In the genomic region with DNA sequence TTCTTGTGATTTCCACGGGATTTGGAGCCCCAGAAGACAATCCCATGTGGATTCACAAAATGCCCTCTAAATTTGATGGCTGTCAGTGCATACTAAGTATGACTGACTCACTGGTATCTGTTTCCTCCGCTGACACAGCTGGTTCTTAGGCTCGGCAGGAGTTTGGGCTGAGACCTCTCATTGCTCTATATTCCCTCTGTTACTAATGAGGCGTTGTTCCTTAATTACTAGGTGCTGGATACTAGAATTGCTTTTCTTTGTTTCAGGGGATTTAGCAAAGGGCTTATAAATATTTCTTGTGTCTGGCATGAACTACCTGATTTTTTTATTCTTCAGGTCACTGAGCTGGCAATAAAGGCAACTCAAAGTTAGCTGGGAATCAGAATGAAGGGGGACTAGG, we compare ENCODE assay signal across 1 cellular context.
TF ChIP-seq lines count a peak whose summit lies in the region.

No MANE protein-coding gene starts in this region.

TF ChIP-seq in Ishikawa, 13 proteins besides CTCF, POLR2A, EP300 and RAD21 (continued from another document):
- TF ChIP-seq, protein P1, sequence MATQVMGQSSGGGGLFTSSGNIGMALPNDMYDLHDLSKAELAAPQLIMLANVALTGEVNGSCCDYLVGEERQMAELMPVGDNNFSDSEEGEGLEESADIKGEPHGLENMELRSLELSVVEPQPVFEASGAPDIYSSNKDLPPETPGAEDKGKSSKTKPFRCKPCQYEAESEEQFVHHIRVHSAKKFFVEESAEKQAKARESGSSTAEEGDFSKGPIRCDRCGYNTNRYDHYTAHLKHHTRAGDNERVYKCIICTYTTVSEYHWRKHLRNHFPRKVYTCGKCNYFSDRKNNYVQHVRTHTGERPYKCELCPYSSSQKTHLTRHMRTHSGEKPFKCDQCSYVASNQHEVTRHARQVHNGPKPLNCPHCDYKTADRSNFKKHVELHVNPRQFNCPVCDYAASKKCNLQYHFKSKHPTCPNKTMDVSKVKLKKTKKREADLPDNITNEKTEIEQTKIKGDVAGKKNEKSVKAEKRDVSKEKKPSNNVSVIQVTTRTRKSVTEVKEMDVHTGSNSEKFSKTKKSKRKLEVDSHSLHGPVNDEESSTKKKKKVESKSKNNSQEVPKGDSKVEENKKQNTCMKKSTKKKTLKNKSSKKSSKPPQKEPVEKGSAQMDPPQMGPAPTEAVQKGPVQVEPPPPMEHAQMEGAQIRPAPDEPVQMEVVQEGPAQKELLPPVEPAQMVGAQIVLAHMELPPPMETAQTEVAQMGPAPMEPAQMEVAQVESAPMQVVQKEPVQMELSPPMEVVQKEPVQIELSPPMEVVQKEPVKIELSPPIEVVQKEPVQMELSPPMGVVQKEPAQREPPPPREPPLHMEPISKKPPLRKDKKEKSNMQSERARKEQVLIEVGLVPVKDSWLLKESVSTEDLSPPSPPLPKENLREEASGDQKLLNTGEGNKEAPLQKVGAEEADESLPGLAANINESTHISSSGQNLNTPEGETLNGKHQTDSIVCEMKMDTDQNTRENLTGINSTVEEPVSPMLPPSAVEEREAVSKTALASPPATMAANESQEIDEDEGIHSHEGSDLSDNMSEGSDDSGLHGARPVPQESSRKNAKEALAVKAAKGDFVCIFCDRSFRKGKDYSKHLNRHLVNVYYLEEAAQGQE (IDR thresholded peaks at IDR 0.05; ENCODE audit: low read depth), result no peak
- TF ChIP-seq ZBTB7A (IDR thresholded peaks at IDR 0.05; ENCODE audit: low read depth), result no peak
TF ChIP-seq in Ishikawa: peak in this region for 7.
